ENCODE assay signal across 17 cellular contexts in the genomic region with DNA sequence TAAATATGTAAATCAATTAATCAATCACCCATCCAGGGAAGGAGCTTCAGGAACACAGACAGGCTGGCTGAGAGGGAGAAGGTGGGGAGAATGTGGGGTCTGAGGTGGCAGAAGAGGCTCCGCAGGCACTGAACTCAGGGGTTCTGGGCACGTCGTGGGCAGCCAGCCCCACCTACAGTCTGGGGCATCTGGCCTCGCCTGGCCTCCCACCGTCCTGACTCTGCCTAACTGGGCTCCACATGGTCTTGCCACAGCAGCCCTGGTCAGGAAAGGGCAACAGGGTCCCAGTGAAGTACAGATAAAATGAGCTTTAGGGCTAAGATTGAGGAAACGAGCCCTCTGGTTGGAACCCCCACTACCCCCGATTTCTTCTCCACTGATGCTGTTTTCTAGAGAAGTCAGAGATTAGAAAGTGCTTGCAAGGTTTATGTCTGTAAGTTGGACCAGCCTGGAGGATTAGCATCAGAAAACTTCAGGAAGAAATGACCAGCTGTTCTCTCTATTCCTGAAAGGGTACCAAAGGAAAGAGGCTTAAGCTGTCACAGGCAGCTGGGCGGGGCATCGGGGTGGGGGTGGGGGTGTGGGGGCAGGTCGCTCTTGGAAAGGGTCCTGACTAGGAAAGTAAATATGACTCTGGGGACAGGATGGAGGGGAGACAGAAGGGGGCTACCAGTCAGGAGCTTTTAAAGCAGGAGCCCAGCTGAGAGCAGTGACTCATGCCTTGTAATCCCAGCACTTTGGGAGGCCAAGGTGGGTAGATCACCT.
DNase-seq lines count a peak whose midpoint lies in the region; TF ChIP-seq lines count a peak whose summit lies in the region.
"Had no signal": no experiment of that assay in that cellular context is flagged by ENCODE, and none has a peak within 500 bp of the region (broad histone marks: within the 10 kb centered on the region; RNA-seq: fewer than 3 reads in every experiment).

No MANE protein-coding gene starts in this region.

- H3K4me3 Mint-ChIP-seq in type B pancreatic cell: no peak overlapping the region

- CTCF ChIA-PET in HEK293T (lab: Yijun Ruan, JAX): interaction anchor here (0.8 kb wide), 1 partner anchor 57 kb away, joined by 3 read pairs; no protein-coding TSS in a partner anchor

- peaks cover 10% of the 10 kb centered on the region for H3K4me1 Mint-ChIP-seq in type B pancreatic cell (ENCODE audit: unreplicated experiment)

- H3K27me3 Mint-ChIP-seq in type B pancreatic cell: peaks cover 38% of the 10 kb centered on the region

- H3K36me3 Mint-ChIP-seq in type B pancreatic cell: no peaks in the 10 kb centered on the region

- H3K9me3 Mint-ChIP-seq in type B pancreatic cell: no peaks in the 10 kb centered on the region

- POLR2A ChIA-PET in HEK293T (lab: Yijun Ruan, JAX): no interaction called here

- DNase-seq in DMS 273 (lab: John Stamatoyannopoulos, UW; ENCODE audit: unreplicated experiment) (peak; percentile 23), DMS 273 treated with DMSO at 0.1 percent for 48 hours (lab: John Stamatoyannopoulos, UW) (no peak), NCI-H82 (lab: John Stamatoyannopoulos, UW) (peak; percentile 94), iPS-NIHi11 (ENCODE audit: low spot score) (peak; percentile 41), type B pancreatic cell (ENCODE audit: extremely low spot score, unreplicated experiment) (peak; percentile 36), NOMO-1 treated with DMSO at 0.1 percent for 48 hours (lab: John Stamatoyannopoulos, UW; ENCODE audit: unreplicated experiment) (no peak), NCI-H1417 treated with DMSO at 0.1 percent for 48 hours (lab: John Stamatoyannopoulos, UW) (no peak), HEK293T (ENCODE audit: extremely low spot score) (no peak)
- DNase-seq: COR-L47, DMS53, EL, IMR-90, NCI-H1436, NCI-H2029, NCI-H446, NCI-H748 treated with DMSO at 0.1 percent for 48 hours, SIG-M5 had no signal

- TF ChIP-seq CTCF in type B pancreatic cell (conservative IDR thresholded peaks at IDR 0.05): no peak

- no peak overlapping the region for H3K27ac Mint-ChIP-seq in type B pancreatic cell

TF ChIP-seq in HEK293T, 16 proteins besides CTCF, POLR2A, EP300 and RAD21:
- no peak for TF ChIP-seq ARNT (IDR thresholded peaks at IDR 0.05)

Comparison
In these comparisons a context has a peak if more than half of its experiments do, and no peak if none do; other contexts are left out.
1. DNase-seq: peak in DMS 273 (single experiment), NCI-H82 (single experiment), iPS-NIHi11 (single experiment) and type B pancreatic cell (single experiment); none in DMS 273 treated with DMSO at 0.1 percent for 48 hours (single experiment), NOMO-1 treated with DMSO at 0.1 percent for 48 hours (single experiment), NCI-H1417 treated with DMSO at 0.1 percent for 48 hours (single experiment) and HEK293T (single experiment).